In the genomic region with DNA sequence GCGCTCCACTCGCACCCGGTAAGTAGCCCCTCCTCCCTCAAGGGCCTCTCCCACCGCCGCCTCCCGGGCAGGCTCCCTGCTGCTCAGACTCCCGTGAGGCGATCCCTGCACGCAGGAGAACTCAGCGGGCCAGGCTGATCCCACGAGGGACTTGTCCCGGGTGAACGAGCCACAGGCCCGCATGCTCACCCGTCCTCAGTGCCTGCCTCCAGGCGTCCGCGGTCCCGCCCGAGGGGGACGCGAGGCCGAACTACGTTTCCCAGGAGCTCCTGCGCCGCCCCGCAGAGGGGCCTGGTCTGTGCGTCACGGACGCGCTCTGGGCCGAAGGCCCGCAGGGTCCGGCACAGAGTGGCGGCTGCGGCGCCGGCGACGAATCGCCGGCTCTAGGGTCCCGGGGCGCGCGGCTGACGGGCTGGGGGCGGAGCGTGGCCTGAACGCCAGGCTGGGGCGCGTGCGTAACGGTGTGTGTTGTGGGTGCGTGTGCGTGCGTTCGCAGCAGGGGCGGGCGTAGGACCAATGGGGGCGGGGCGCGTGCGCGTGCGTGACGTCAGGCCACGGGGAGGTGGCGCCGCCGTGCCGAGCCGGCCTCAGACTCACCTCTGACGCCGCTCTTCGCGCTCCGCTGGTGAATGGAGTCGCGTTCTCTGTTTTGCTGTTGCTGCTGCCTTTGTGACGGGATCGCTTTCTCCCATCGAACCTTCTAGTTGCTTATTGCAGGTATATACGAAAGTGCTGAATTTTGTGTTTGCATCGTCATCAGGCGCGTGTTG, we compare ENCODE assay signal across 1 cellular context.
TF ChIP-seq lines count a peak whose summit lies in the region.

Gene ZNF10, plus strand, starts transcription at position 590 of the 770 bp plus-strand sequence. CDS start 13,866 bp downstream, outside the sequence.
Gene ZNF891, minus strand, starts transcription at position 237 of the 770 bp plus-strand sequence. CDS start 8,356 bp downstream, outside the sequence.

TF ChIP-seq in K562, 482 proteins besides CTCF, POLR2A, EP300 and RAD21 (continued from another document and continues in another):
- TF ChIP-seq TSHZ1 (CRISPR knock-in tag; IDR thresholded peaks at IDR 0.05) (no peak), ZNF224 (CRISPR knock-in tag; IDR thresholded peaks at IDR 0.05) (no peak), ZNF696 (CRISPR knock-in tag; conservative IDR thresholded peaks at IDR 0.05) (no peak), TFAM (CRISPR knock-in tag; conservative IDR thresholded peaks at IDR 0.05) (no peak), RCOR1 (IDR thresholded peaks at IDR 0.05; ENCODE audit: borderline replicate concordance in 1 of 2, low read depth in 2 of 2, low read length in 2 of 2) (no peak), SMARCE1 (IDR thresholded peaks at IDR 0.05) (no peak), MCM7 (IDR thresholded peaks at IDR 0.05) (no peak), ERF (CRISPR knock-in tag; IDR thresholded peaks at IDR 0.05) (peak; percentile 88; the same call in 1 of the 2 replicates), FOXP1 (CRISPR knock-in tag; IDR thresholded peaks at IDR 0.05) (0 out of 2 replicates have a peak, but pooled peaks have one; percentile 67), TEAD2 (tag; IDR thresholded peaks at IDR 0.05) (no peak), JUND (IDR thresholded peaks at IDR 0.05; ENCODE audit: borderline replicate concordance, low read depth, low read length) (peak; percentile 49), JUND (tag; IDR thresholded peaks at IDR 0.05; ENCODE audit: borderline replicate concordance, low read depth, low read length) (peak; percentile 61; the same call in 2 of the 3 replicates), ZKSCAN1 (IDR thresholded peaks at IDR 0.05; ENCODE audit: low read depth, low read length) (peak; percentile 16; the same call in 1 of the 2 replicates), TAF1 (IDR thresholded peaks at IDR 0.05; ENCODE audit: control insufficient read depth, extremely low read depth, insufficient read depth, low read length, severe bottlenecking) (peak; percentile 76), SNRNP70 (optimal IDR thresholded peaks at IDR 0.05; ENCODE audit: low read depth, low read length) (no peak), HCFC1 (IDR thresholded peaks at IDR 0.05; ENCODE audit: low read depth, low read length) (peak; percentile 96), ZC3H8 (IDR thresholded peaks at IDR 0.05) (no peak), CHD2 (IDR thresholded peaks at IDR 0.05; ENCODE audit: low read depth, low read length) (peak; percentile 50), RAD51 (IDR thresholded peaks at IDR 0.05; ENCODE audit: borderline replicate concordance, low read depth) (peak; percentile 26; the same call in 1 of the 2 replicates), TRIM24 (IDR thresholded peaks at IDR 0.05) (no peak; a peak in 1 of 4 replicates), MEF2D (tag; conservative IDR thresholded peaks at IDR 0.05; ENCODE audit: low read depth) (no peak), ARID4B (CRISPR knock-in tag; IDR thresholded peaks at IDR 0.05) (no peak; the same call in 1 of the 2 replicates), PCBP2 (IDR thresholded peaks at IDR 0.05; ENCODE audit: low read depth, low read length, poor library complexity, severe bottlenecking) (no peak), HIVEP1 (CRISPR knock-in tag; IDR thresholded peaks at IDR 0.05) (0 out of 2 replicates have a peak, but pooled peaks have one; percentile 26), E2F8 (IDR thresholded peaks at IDR 0.05; ENCODE audit: low read depth, partially characterized antibody) (no peak), ID3 (CRISPR knock-in tag; IDR thresholded peaks at IDR 0.05) (no peak), ID3 (tag; IDR thresholded peaks at IDR 0.05) (no peak), ARID3A (IDR thresholded peaks at IDR 0.05; ENCODE audit: borderline replicate concordance, low read depth, low read length) (no peak), E2F3 (CRISPR knock-in tag; IDR thresholded peaks at IDR 0.05) (no peak; the same call in 1 of the 2 replicates), SMARCA5 (IDR thresholded peaks at IDR 0.05) (0 out of 2 replicates have a peak, but pooled peaks have one; percentile 15), THAP7 (CRISPR knock-in tag; IDR thresholded peaks at IDR 0.05) (no peak), CEBPZ (IDR thresholded peaks at IDR 0.05; ENCODE audit: borderline replicate concordance, low read depth, low read length) (no peak; the same call in 1 of the 2 replicates), HMG20A (CRISPR knock-in tag; conservative IDR thresholded peaks at IDR 0.05) (no peak), SETDB1 (IDR thresholded peaks at IDR 0.05; ENCODE audit: low read length) (no peak), ILK (tag; IDR thresholded peaks at IDR 0.05; ENCODE audit: borderline replicate concordance, low read depth) (no peak), MLLT1 (IDR thresholded peaks at IDR 0.05) (peak; percentile 31 to 46; a peak in 1 of 4 replicates), ZNF184 (CRISPR knock-in tag; IDR thresholded peaks at IDR 0.05) (no peak)
